ENCODE assay signal across 10 cellular contexts in the genomic region with DNA sequence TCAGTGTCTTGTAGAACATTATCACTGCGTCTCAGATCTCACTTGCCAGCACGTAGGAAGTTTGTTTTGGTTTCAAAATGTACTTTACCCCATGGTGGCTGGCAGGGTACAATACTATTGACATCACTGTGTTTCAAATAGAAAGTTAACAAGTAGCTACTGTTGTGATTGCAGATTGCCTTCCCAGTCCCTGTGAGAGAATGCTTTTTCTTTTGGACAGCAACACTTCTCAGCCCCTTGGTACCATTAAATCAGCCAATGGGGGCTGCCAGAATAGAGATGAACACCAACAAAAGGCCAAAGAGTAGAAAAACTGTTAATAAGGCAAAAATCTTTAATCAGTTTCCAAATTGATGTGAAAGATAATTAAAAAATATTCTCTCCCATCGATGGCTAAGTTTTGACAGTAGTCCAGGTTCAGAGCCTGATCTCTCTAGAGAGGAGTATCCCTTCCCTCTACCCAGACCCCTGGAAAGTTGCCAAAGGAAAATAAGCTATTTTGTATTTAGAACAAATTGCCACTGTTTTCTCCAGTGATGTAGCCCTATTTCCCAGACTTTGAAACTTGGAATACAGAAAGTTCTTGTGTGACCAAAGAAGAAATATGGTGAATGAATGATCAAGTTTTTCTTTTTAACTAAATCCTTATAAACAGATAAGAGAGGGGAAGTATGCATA. TPM values are rescaled to one million over a fixed set of nuclear protein-coding genes. Genes with fewer than 3 reads are reported as not detected.
DNase-seq lines count a peak whose midpoint lies in the region; ATAC-seq, FAIRE-seq and TF ChIP-seq lines count a peak whose summit lies in the region.
"Had no signal": no experiment of that assay in that cellular context is flagged by ENCODE, and none has a peak within 500 bp of the region (broad histone marks: within the 10 kb centered on the region; RNA-seq: fewer than 3 reads in every experiment).

No MANE protein-coding gene starts in this region.

- no peaks in the 10 kb centered on the region for H3K27me3 ChIP-seq in stomach smooth muscle (ENCODE audit: control insufficient read depth in 1 of 2, insufficient read depth in 2 of 2, low read length in 2 of 2)

- H3K4me1 Mint-ChIP-seq in activated naive CD8-positive, alpha-beta T cell treated with anti-CD3 and anti-CD28 coated beads, Interleukin-2, amount 10 ng/mL, durations not matched to agents 7 days and 5 days = peaks cover 25% of the 10 kb centered on the region
- H3K4me1 Mint-ChIP-seq in immature natural killer cell (peaks cover 16 to 21% of the 10 kb centered on the region in 2 donors), endothelial cell (ENCODE audit: unreplicated experiment) (peaks cover 3% of the 10 kb centered on the region)

- peak overlapping the region; percentile 30 to 59 for H3K9ac ChIP-seq in stomach smooth muscle (ENCODE audit: low read length in 2 of 2)

- peaks cover 11% of the 10 kb centered on the region for H3K4me1 ChIP-seq in stomach smooth muscle (ENCODE audit: control insufficient read depth, insufficient read depth, low read length)

- peaks cover 4% of the 10 kb centered on the region for H3K36me3 Mint-ChIP-seq in activated naive CD8-positive, alpha-beta T cell treated with anti-CD3 and anti-CD28 coated beads, Interleukin-2, amount 10 ng/mL, durations not matched to agents 7 days and 5 days
- H3K36me3 Mint-ChIP-seq in immature natural killer cell (peaks cover 0 to 3% (median 0%) of the 10 kb centered on the region in 3 donors), endothelial cell (ENCODE audit: low read depth, unreplicated experiment) (no peaks in the 10 kb centered on the region)

- H3K4me3 ChIP-seq in stomach smooth muscle (ENCODE audit: low read length in 2 of 2) = peak overlapping the region; percentile 50 to 52

- no peaks in the 10 kb centered on the region for H3K36me3 ChIP-seq in stomach smooth muscle (ENCODE audit: control insufficient read depth in 2 of 2, insufficient read depth in 2 of 2, low read length in 2 of 2)

- peak overlapping the region; percentile 56 for H3K27ac ChIP-seq in stomach smooth muscle (ENCODE audit: low read length)
- H3K27ac ChIP-seq: epithelial cell of prostate, HL-60 had no signal

- H3K27ac Mint-ChIP-seq in activated naive CD8-positive, alpha-beta T cell treated with anti-CD3 and anti-CD28 coated beads, Interleukin-2, amount 10 ng/mL, durations not matched to agents 7 days and 5 days = peak overlapping the region; percentile 78
- H3K27ac Mint-ChIP-seq in immature natural killer cell = peak overlapping the region in 4 of 6 donors; percentile 7 to 87 (median 86)
- H3K27ac Mint-ChIP-seq in endothelial cell (ENCODE audit: unreplicated experiment) = no peak overlapping the region

- peak; percentile 70 for ATAC-seq in HG02973 (IDR thresholded peaks at IDR 0.05; ENCODE audit: unreplicated experiment)
- no peak for ATAC-seq in activated naive CD8-positive, alpha-beta T cell treated with anti-CD3 and anti-CD28 coated beads, Interleukin-2, amount 10 ng/mL, durations not matched to agents 7 days and 5 days (ENCODE audit: low read depth)

- H3K4me3 Mint-ChIP-seq in activated naive CD8-positive, alpha-beta T cell treated with anti-CD3 and anti-CD28 coated beads, Interleukin-2, amount 10 ng/mL, durations not matched to agents 7 days and 5 days = peak overlapping the region; percentile 81
- H3K4me3 Mint-ChIP-seq in immature natural killer cell (peak overlapping the region; percentile 23 to 89 (median 70)), endothelial cell (ENCODE audit: unreplicated experiment) (no peak overlapping the region)

- POLR2A ChIA-PET in activated naive CD8-positive, alpha-beta T cell treated with anti-CD3 and anti-CD28 coated beads, Interleukin-2, amount 10 ng/mL, durations not matched to agents 7 days and 5 days (lab: Charles Lee) = no interaction called here

- no peak for TF ChIP-seq CTCF in endothelial cell (IDR thresholded peaks at IDR 0.05; ENCODE audit: unreplicated experiment)

- no peaks in the 10 kb centered on the region for H3K9me3 ChIP-seq in stomach smooth muscle (ENCODE audit: control insufficient read depth in 2 of 2, low read length in 2 of 2)

- TF ChIP-seq POLR2A in GM12892 (IDR thresholded peaks at IDR 0.05; ENCODE audit: low read depth, low read length) = no peak

- no peaks in the 10 kb centered on the region for H3K9me3 Mint-ChIP-seq in activated naive CD8-positive, alpha-beta T cell treated with anti-CD3 and anti-CD28 coated beads, Interleukin-2, amount 10 ng/mL, durations not matched to agents 7 days and 5 days
- no peaks in the 10 kb centered on the region for H3K9me3 Mint-ChIP-seq in immature natural killer cell
- no peaks in the 10 kb centered on the region for H3K9me3 Mint-ChIP-seq in endothelial cell (ENCODE audit: unreplicated experiment)

- DNase-seq in GM12892 (ENCODE audit: insufficient read length) (no peak), immature natural killer cell (peak in 1 of 3 donors; percentile 28), NAMALWA (ENCODE audit: low spot score) (no peak), endothelial cell (ENCODE audit: low spot score) (no peak), NCI-H2081 treated with DMSO at 0.1 percent for 48 hours (lab: John Stamatoyannopoulos, UW) (no peak)
- DNase-seq in activated naive CD8-positive, alpha-beta T cell treated with anti-CD3 and anti-CD28 coated beads, Interleukin-2, amount 10 ng/mL, durations not matched to agents 7 days and 5 days = no peak

- H3K27me3 Mint-ChIP-seq in activated naive CD8-positive, alpha-beta T cell treated with anti-CD3 and anti-CD28 coated beads, Interleukin-2, amount 10 ng/mL, durations not matched to agents 7 days and 5 days = peaks cover 3% of the 10 kb centered on the region
- H3K27me3 Mint-ChIP-seq in immature natural killer cell (ENCODE audit: low read depth in 3 of 3) (peaks cover 4 to 12% (median 5%) of the 10 kb centered on the region in 3 donors), endothelial cell (ENCODE audit: unreplicated experiment) (no peaks in the 10 kb centered on the region)

- peak; percentile 66 for FAIRE-seq in GM12892 (lab: Jason Lieb, UNC)

RNA-seq across cellular contexts. Expression of a gene that starts 34.9 kb away (rescaled TPM):
- 30.7 TPM for polyA plus RNA-seq in GM12892 (2012; ENCODE audit: missing spikeins)
- 10 to 100 TPM; 36.4 to 39.2 TPM for total RNA-seq in activated naive CD8-positive, alpha-beta T cell treated with anti-CD3 and anti-CD28 coated beads, Interleukin-2, amount 10 ng/mL, durations not matched to agents 7 days and 5 days
- polyA plus RNA-seq in immature natural killer cell = 10 to 100 TPM; 12.3 to 26.4 (median 16.3) TPM
- 35.4 TPM for total RNA-seq in endothelial cell (ENCODE audit: unreplicated experiment)
